15 cellular contexts compared by ENCODE assay signal in the genomic region with DNA sequence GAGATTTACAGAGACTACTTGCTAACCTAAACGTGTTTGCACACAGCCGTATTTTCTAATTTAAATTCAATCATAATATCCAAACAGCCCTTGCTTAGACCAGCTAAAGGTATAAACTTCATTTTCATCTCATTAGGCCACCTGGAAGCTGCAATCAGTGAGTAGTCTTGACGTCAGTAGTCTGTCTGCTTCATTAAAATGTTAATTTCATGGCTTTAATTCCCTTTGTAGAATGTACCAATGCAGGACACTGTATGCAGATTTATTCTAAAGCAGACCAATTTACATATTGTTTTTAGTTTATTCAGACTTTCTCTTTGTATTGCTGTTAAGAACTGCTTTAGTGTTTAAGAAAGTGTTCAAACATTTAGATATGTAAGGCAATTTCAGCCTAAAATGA.
DNase-seq lines count a peak whose midpoint lies in the region; TF ChIP-seq lines count a peak whose summit lies in the region.
"Had no signal": no experiment of that assay in that cellular context is flagged by ENCODE, and none has a peak within 500 bp of the region (broad histone marks: within the 10 kb centered on the region; RNA-seq: fewer than 3 reads in every experiment).

No MANE protein-coding gene starts in this region.

- H3K27me3 ChIP-seq in H9 (ENCODE audit: insufficient read depth, low read length), result no peaks in the 10 kb centered on the region
- no peaks in the 10 kb centered on the region for H3K27me3 ChIP-seq in endocrine pancreas (ENCODE audit: control insufficient read depth, insufficient read depth, low read length)
- H3K27me3 ChIP-seq: BE2C had no signal

- H3K23ac ChIP-seq in H9 (ENCODE audit: insufficient read length, low read depth, low read length), result no peak overlapping the region

- H3K36me3 Mint-ChIP-seq in H9 (ENCODE audit: insufficient read depth in 1 of 3, low read depth in 3 of 3) (peaks cover 8 to 24% (median 20%) of the 10 kb centered on the region in 3 experiments), progenitor cell of endocrine pancreas (ENCODE audit: insufficient read depth) (peaks cover 17% of the 10 kb centered on the region)

- no peak overlapping the region for H2AFZ ChIP-seq in H9 (ENCODE audit: low read length)

- H3K9me3 ChIP-seq in H9 (ENCODE audit: control insufficient read depth, low read depth, low read length) (no peaks in the 10 kb centered on the region), endocrine pancreas (ENCODE audit: control insufficient read depth, low read length) (no peaks in the 10 kb centered on the region)
- H3K9me3 ChIP-seq: BE2C, Caco-2 had no signal

- H3K27ac ChIP-seq in H9 (ENCODE audit: insufficient read length, low read depth, low read length), result no peak overlapping the region
- H3K27ac ChIP-seq: A549 had no signal

- peak overlapping the region in 1 of 2 experiments; percentile 10; a peak in 1 of 5 replicates for H3K4me3 Mint-ChIP-seq in H9
- H3K4me3 Mint-ChIP-seq in progenitor cell of endocrine pancreas (ENCODE audit: low read depth), result no peak overlapping the region
- H3K4me3 Mint-ChIP-seq: CD14-positive monocyte; CD8-positive, alpha-beta memory T cell had no signal

- no peak overlapping the region for H3T11ph ChIP-seq in H9 (ENCODE audit: low read length)

- H3K56ac ChIP-seq in H9 (ENCODE audit: insufficient read length, low read depth, low read length), result no peak overlapping the region

- H3K79me1 ChIP-seq in H9 (ENCODE audit: insufficient read depth, low read depth, low read length, poor library complexity, severe bottlenecking), result no peaks in the 10 kb centered on the region

- no peak overlapping the region for H3K18ac ChIP-seq in H9 (ENCODE audit: insufficient read length, low read depth, low read length)

- H2BK15ac ChIP-seq in H9 (ENCODE audit: low read depth, low read length), result no peak overlapping the region

- no peaks in the 10 kb centered on the region for H3K23me2 ChIP-seq in H9 (ENCODE audit: insufficient read length, low read depth, low read length, poor library complexity, severe bottlenecking)

- no peak overlapping the region for H2BK5ac ChIP-seq in H9 (ENCODE audit: insufficient read length, low read length)

- H3K4me1 Mint-ChIP-seq in H9 (peaks cover 33 to 43% of the 10 kb centered on the region in 2 experiments), progenitor cell of endocrine pancreas (ENCODE audit: low read depth) (peaks cover 30% of the 10 kb centered on the region)
- H3K4me1 Mint-ChIP-seq: CD14-positive monocyte; CD8-positive, alpha-beta memory T cell had no signal

- no peak overlapping the region for H3K4me2 ChIP-seq in H9 (ENCODE audit: insufficient read depth, insufficient read length, low read length)
- H3K4me2 ChIP-seq: A549 had no signal

- peaks cover 3 to 4% of the 10 kb centered on the region in 2 experiments; a peak in 3 of 5 replicates for H3K9me3 Mint-ChIP-seq in H9
- peaks cover 9% of the 10 kb centered on the region for H3K9me3 Mint-ChIP-seq in progenitor cell of endocrine pancreas (ENCODE audit: low read depth)

- H3K4me1 ChIP-seq in H9 (ENCODE audit: insufficient read depth, low read length) (peaks cover 12% of the 10 kb centered on the region; the same call in 1 of the 2 replicates), endocrine pancreas (ENCODE audit: control insufficient read depth, insufficient read depth, low read length) (peaks cover 21% of the 10 kb centered on the region)
- H3K4me1 ChIP-seq: Caco-2 had no signal

- no peak overlapping the region for H4K8ac ChIP-seq in H9 (replicated peaks; ENCODE audit: insufficient read length, low read depth, low read length)

- no peak overlapping the region for H2AK5ac ChIP-seq in H9 (ENCODE audit: insufficient read length, low read length)

- no peak overlapping the region for H4K91ac ChIP-seq in H9 (ENCODE audit: insufficient read length, low read depth, low read length)

- H3K27me3 Mint-ChIP-seq in H9 (ENCODE audit: low read depth) (no peaks in the 10 kb centered on the region), progenitor cell of endocrine pancreas (peaks cover 6% of the 10 kb centered on the region)
- H3K27me3 Mint-ChIP-seq: CD8-positive, alpha-beta memory T cell had no signal

- WGBS in H9 (ENCODE audit: extremely low coverage, insufficient read length, low lambda C conversion rate), result no CpG with 5 or more reads among the region's 3 CpGs

- H3K4me3 ChIP-seq in endocrine pancreas (ENCODE audit: control insufficient read depth, insufficient read depth, low read length), result peak overlapping the region; percentile 34
- H3K4me3 ChIP-seq: A549 had no signal

- H4K20me1 ChIP-seq in H9 (ENCODE audit: control insufficient read depth, insufficient read depth, insufficient read length), result no peaks in the 10 kb centered on the region

- no peak overlapping the region for H2BK20ac ChIP-seq in H9 (ENCODE audit: low read depth, low read length, poor library complexity, severe bottlenecking)

- H3K36me3 ChIP-seq in endocrine pancreas (ENCODE audit: control insufficient read depth, insufficient read depth, low read length), result no peaks in the 10 kb centered on the region
- H3K36me3 ChIP-seq: BE2C had no signal

- no peak overlapping the region for H2BK12ac ChIP-seq in H9 (ENCODE audit: insufficient read length, low read depth, low read length)

- DNase-seq in H9 (no peak), NCI-H82 treated with DMSO at 0.1 percent for 48 hours (lab: John Stamatoyannopoulos, UW; ENCODE audit: unreplicated experiment) (peak; percentile 43), progenitor cell of endocrine pancreas (ENCODE audit: low spot score, unreplicated experiment) (no peak), superior temporal gyrus (ENCODE audit: extremely low spot score) (no peak), NK-92 (lab: John Stamatoyannopoulos, UW; ENCODE audit: unreplicated experiment) (no peak)
- no peak for DNase-seq in effector CD8-positive, alpha-beta T cell (lab: John Stamatoyannopoulos, UW)
- DNase-seq: BE2C; Caco-2; CD8-positive, alpha-beta memory T cell; GF-D8; IMR-90; KBM-7 had no signal

- peak overlapping the region; percentile 89 to 90 (median 90); a peak in 6 of 7 replicates for H3K27ac Mint-ChIP-seq in H9
- peak overlapping the region; percentile 29 for H3K27ac Mint-ChIP-seq in progenitor cell of endocrine pancreas
- H3K27ac Mint-ChIP-seq: CD8-positive, alpha-beta memory T cell had no signal

- TF ChIP-seq CTCF in H9 (conservative IDR thresholded peaks at IDR 0.05), result no peak
- no peak for TF ChIP-seq CTCF in progenitor cell of endocrine pancreas (IDR thresholded peaks at IDR 0.05; ENCODE audit: unreplicated experiment)

- H3K14ac ChIP-seq in H9 (ENCODE audit: insufficient read depth, low read length), result no peak overlapping the region

- no peak overlapping the region for H4K5ac ChIP-seq in H9 (ENCODE audit: insufficient read length, low read depth, low read length)

- H3K9ac ChIP-seq in H9 (ENCODE audit: extremely low read depth, insufficient read length, low read length) (no peak overlapping the region), endocrine pancreas (ENCODE audit: control insufficient read depth, insufficient read depth, low read length) (no peak overlapping the region)

- H2BK120ac ChIP-seq in H9 (ENCODE audit: low read depth, low read length, poor library complexity, severe bottlenecking), result no peak overlapping the region

- H3K4ac ChIP-seq in H9 (ENCODE audit: low read depth, low read length), result no peak overlapping the region

- H3K79me2 ChIP-seq in H9 (ENCODE audit: insufficient read depth, low read length), result no peaks in the 10 kb centered on the region
